9 cellular contexts compared by ENCODE assay signal in the genomic region with DNA sequence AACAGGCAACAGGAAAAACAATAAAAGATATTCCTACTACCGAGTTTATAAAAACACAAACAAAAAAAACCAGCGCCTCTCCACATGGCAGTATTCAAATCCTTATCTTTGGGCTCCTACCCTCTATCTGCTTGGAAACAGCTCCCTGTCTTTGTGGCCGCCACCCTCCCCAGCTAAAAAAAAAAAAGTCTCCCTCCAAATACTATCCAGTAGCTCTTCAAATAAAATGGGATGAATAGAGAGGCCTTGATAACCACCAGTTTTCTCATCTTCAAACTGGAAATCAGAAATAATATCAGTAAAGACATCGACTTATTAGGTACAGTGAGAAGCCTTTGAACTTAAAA.
DNase-seq lines count a peak whose midpoint lies in the region; ATAC-seq and TF ChIP-seq lines count a peak whose summit lies in the region.
"Had no signal": no experiment of that assay in that cellular context is flagged by ENCODE, and none has a peak within 500 bp of the region (broad histone marks: within the 10 kb centered on the region; RNA-seq: fewer than 3 reads in every experiment).

No MANE protein-coding gene starts in this region.

- H3K27ac ChIP-seq in A673 (ENCODE audit: low read depth, low read length, poor library complexity, severe bottlenecking) (peak overlapping the region; percentile 86), PC-3 (ENCODE audit: low read length) (no peak overlapping the region)

- no peak for TF ChIP-seq CTCF in A673 (conservative IDR thresholded peaks at IDR 0.05; ENCODE audit: low read depth, low read length)
- no peak for TF ChIP-seq CTCF in PC-3 (conservative IDR thresholded peaks at IDR 0.05; ENCODE audit: low read depth, low read length)
- no peak for TF ChIP-seq CTCF in osteocyte (IDR thresholded peaks at IDR 0.05)
- TF ChIP-seq CTCF in chondrocyte (IDR thresholded peaks at IDR 0.05): no peak

- intact Hi-C loops in A673 (cut with micrococcal nuclease; ENCODE audit: unreplicated experiment) (no loop called here), PC-3 (cut with micrococcal nuclease) (loop anchor here (5.0 kb wide), 1 partner anchor 102 kb away; the partner anchor contains the start of gene SLC22A23)

- H3K9ac ChIP-seq in PC-3 (ENCODE audit: low read length): no peak overlapping the region

- H3K9me3 Mint-ChIP-seq in osteocyte (ENCODE audit: unreplicated experiment) (no peaks in the 10 kb centered on the region), chondrocyte (ENCODE audit: low read depth) (no peaks in the 10 kb centered on the region)

- H3K4me3 ChIP-seq in A673 (ENCODE audit: low read depth, low read length, poor library complexity, severe bottlenecking) (no peak overlapping the region), PC-3 (ENCODE audit: low read length) (no peak overlapping the region)

- H4K20me1 ChIP-seq in PC-3 (ENCODE audit: low read length): no peaks in the 10 kb centered on the region

- H3K36me3 ChIP-seq in A673 (ENCODE audit: insufficient read depth, low read length, poor library complexity, severe bottlenecking) (no peaks in the 10 kb centered on the region), PC-3 (ENCODE audit: low read depth, low read length) (no peaks in the 10 kb centered on the region)

- ATAC-seq in PC-3 (no peak), GM19452 (IDR thresholded peaks at IDR 0.05; ENCODE audit: unreplicated experiment) (no peak)
- ATAC-seq: GM12878 had no signal

- H3K27me3 ChIP-seq in A673 (replicated peaks; ENCODE audit: insufficient read depth, low read depth, low read length, poor library complexity) (no peaks in the 10 kb centered on the region), PC-3 (ENCODE audit: low read length) (no peaks in the 10 kb centered on the region)

- H3K36me3 Mint-ChIP-seq in osteocyte (ENCODE audit: unreplicated experiment) (no peaks in the 10 kb centered on the region), chondrocyte (ENCODE audit: low read depth) (peaks cover 2% of the 10 kb centered on the region)

- 0 out of 2 replicates have a peak overlapping the region, but pooled peaks have one; percentile 78 for H3K4me2 ChIP-seq in PC-3 (ENCODE audit: low read length)

- H3K27ac Mint-ChIP-seq in osteocyte (ENCODE audit: unreplicated experiment) (peak overlapping the region; percentile 89), chondrocyte (ENCODE audit: unreplicated experiment) (no peak overlapping the region)

- no peaks in the 10 kb centered on the region for H3K9me2 ChIP-seq in PC-3 (replicated peaks; ENCODE audit: low read length)

- no peak for TF ChIP-seq POLR2A in erythroblast (IDR thresholded peaks at IDR 0.05; ENCODE audit: low read length)

- no peak for DNase-seq in A673 (ENCODE audit: low spot score)
- no peak for DNase-seq in PC-3
- DNase-seq in erythroblast (lab: John Stamatoyannopoulos, UW): peak; percentile 83 to 92
- no peak for DNase-seq in osteocyte (ENCODE audit: extremely low spot score, unreplicated experiment)
- no peak for DNase-seq in NCI-H2081 treated with DMSO at 0.1 percent for 48 hours (lab: John Stamatoyannopoulos, UW)
- no peak for DNase-seq in RKO (ENCODE audit: low spot score)
- DNase-seq in chondrocyte (ENCODE audit: low spot score): no peak

- no peaks in the 10 kb centered on the region for H3F3A ChIP-seq in PC-3 (ENCODE audit: low read length, unreplicated experiment)

- peak overlapping the region; percentile 20 for H3K4me3 Mint-ChIP-seq in osteocyte (ENCODE audit: unreplicated experiment)
- H3K4me3 Mint-ChIP-seq in chondrocyte (ENCODE audit: unreplicated experiment): no peak overlapping the region

- H3K4me1 ChIP-seq in A673 (ENCODE audit: insufficient read depth, low read length, poor library complexity, severe bottlenecking): peaks cover 59% of the 10 kb centered on the region
- H3K4me1 ChIP-seq in PC-3 (ENCODE audit: insufficient read depth, low read length): peaks cover 23% of the 10 kb centered on the region

- no peaks in the 10 kb centered on the region for H3K9me3 ChIP-seq in A673 (ENCODE audit: low read depth, low read length, poor library complexity, severe bottlenecking)
- H3K9me3 ChIP-seq in PC-3 (ENCODE audit: low read length): no peaks in the 10 kb centered on the region

- H3K27me3 Mint-ChIP-seq in osteocyte (ENCODE audit: unreplicated experiment) (no peaks in the 10 kb centered on the region), chondrocyte (ENCODE audit: low read depth) (no peaks in the 10 kb centered on the region)

- CTCF ChIA-PET in A673 (lab: Charles Lee): no interaction called here
- CTCF ChIA-PET in PC-3 (lab: Charles Lee): no interaction called here

- no peak overlapping the region for H2AFZ ChIP-seq in PC-3 (ENCODE audit: low read length)

- no peaks in the 10 kb centered on the region for H3K79me2 ChIP-seq in PC-3 (ENCODE audit: low read length)

- POLR2A ChIA-PET in A673 (lab: Charles Lee; ENCODE audit: low non-redundant PET): no interaction called here
- POLR2A ChIA-PET in PC-3 (lab: Charles Lee; ENCODE audit: unreplicated experiment): interaction anchor here (0.5 kb wide), 1 partner anchor 94 kb away, joined by 5 read pairs; no protein-coding TSS in a partner anchor

- H3K4me1 Mint-ChIP-seq in osteocyte (ENCODE audit: unreplicated experiment) (peaks cover 56% of the 10 kb centered on the region), chondrocyte (ENCODE audit: low read depth) (peaks cover 41% of the 10 kb centered on the region)

- no TSS peak for BruUV-seq in A673 (replicated peaks; lab: Mats Ljungman, UMichigan)
- no TSS peak for BruUV-seq in PC-3 (replicated peaks; lab: Mats Ljungman, UMichigan)

Comparison
In these comparisons a context has a peak if more than half of its experiments do, and no peak if none do; other contexts are left out.
1. DNase-seq: peak in erythroblast (2 of 2); none in A673 (single experiment), PC-3 (single experiment), osteocyte (single experiment), NCI-H2081 treated with DMSO at 0.1 percent for 48 hours (single experiment), RKO (single experiment) and chondrocyte (single experiment).